26 cellular contexts compared by ENCODE assay signal in the genomic region with DNA sequence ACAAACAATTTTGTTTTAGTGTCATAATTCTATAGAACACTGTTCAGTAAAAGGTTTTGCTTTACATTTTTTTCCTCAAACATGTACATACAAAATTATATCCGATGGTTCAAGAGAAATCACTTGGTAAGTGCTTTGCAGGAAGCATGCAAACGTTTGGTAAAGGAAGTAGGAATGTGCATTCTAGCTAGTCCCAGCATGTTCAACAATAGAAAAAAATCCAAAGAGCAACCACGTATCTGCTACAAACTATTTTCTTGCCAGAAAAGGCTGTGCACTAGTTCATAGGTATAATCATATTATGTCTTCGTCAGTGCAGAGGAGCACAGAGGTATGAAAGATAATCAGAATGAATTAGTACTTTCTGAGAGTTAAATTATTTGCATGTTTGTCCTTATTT.
"Had no signal": no experiment of that assay in that cellular context is flagged by ENCODE, and none has a peak within 500 bp of the region (broad histone marks: within the 10 kb centered on the region; RNA-seq: fewer than 3 reads in every experiment).

No MANE protein-coding gene starts in this region.

- ATAC-seq: T-cell had no signal

- H3K27me3 ChIP-seq: brain microvascular endothelial cell had no signal

- H3K27ac Mint-ChIP-seq: activated B cell treated with CpG ODN at 0.5 μM for 24 hours; activated CD4-positive, alpha-beta memory T cell treated with anti-CD3 and anti-CD28 coated beads for 36 hours; activated CD4-positive, alpha-beta T cell treated with anti-CD3 and anti-CD28 coated beads, Interleukin-2, amount 10 ng/mL, durations not matched to agents 7 days and 5 days; activated naive CD4-positive, alpha-beta T cell treated with anti-CD3 and anti-CD28 coated beads, Interleukin-2, amount 10 ng/mL, durations not matched to agents 7 days and 5 days; activated T-helper 2 cell treated with anti-CD3 and anti-CD28 coated beads, Interferon-gamma antibody, Interleukin-2, Interleukin-4, amounts not matched to agents 10 μg/mL and 5 μg/mL and 100 μg/mL, durations not matched to agents 14 hours and 24 hours and 36 hours; T-cell had no signal

- H3K4me3 Mint-ChIP-seq: activated B cell treated with CpG ODN at 0.5 μM for 24 hours; activated CD4-positive, alpha-beta memory T cell treated with anti-CD3 and anti-CD28 coated beads for 36 hours; activated CD4-positive, alpha-beta T cell treated with anti-CD3 and anti-CD28 coated beads, Interleukin-2, amount 10 ng/mL, durations not matched to agents 7 days and 5 days; activated naive CD4-positive, alpha-beta T cell treated with anti-CD3 and anti-CD28 coated beads, Interleukin-2, amount 10 ng/mL, durations not matched to agents 7 days and 5 days; T-cell had no signal

- FAIRE-seq: TTC549 had no signal

- H3K9me3 Mint-ChIP-seq: activated B cell treated with CpG ODN at 0.5 μM for 24 hours; activated CD4-positive, alpha-beta memory T cell treated with anti-CD3 and anti-CD28 coated beads for 36 hours; activated CD4-positive, alpha-beta T cell treated with anti-CD3 and anti-CD28 coated beads, Interleukin-2, amount 10 ng/mL, durations not matched to agents 7 days and 5 days; activated naive CD4-positive, alpha-beta T cell treated with anti-CD3 and anti-CD28 coated beads, Interleukin-2, amount 10 ng/mL, durations not matched to agents 7 days and 5 days; activated T-helper 2 cell treated with anti-CD3 and anti-CD28 coated beads, Interferon-gamma antibody, Interleukin-2, Interleukin-4, amounts not matched to agents 10 μg/mL and 5 μg/mL and 100 μg/mL, durations not matched to agents 14 hours and 24 hours and 36 hours; T-cell had no signal

- H3K27me3 Mint-ChIP-seq: activated B cell treated with CpG ODN at 0.5 μM for 24 hours; activated CD4-positive, alpha-beta memory T cell treated with anti-CD3 and anti-CD28 coated beads for 36 hours; activated CD4-positive, alpha-beta T cell treated with anti-CD3 and anti-CD28 coated beads, Interleukin-2, amount 10 ng/mL, durations not matched to agents 7 days and 5 days; activated naive CD4-positive, alpha-beta T cell treated with anti-CD3 and anti-CD28 coated beads, Interleukin-2, amount 10 ng/mL, durations not matched to agents 7 days and 5 days; T-cell had no signal

- H3K27ac ChIP-seq: brain microvascular endothelial cell had no signal

- DNase-seq: activated B cell treated with CpG ODN at 0.5 μM for 24 hours; activated CD4-positive, alpha-beta memory T cell treated with anti-CD3 and anti-CD28 coated beads for 36 hours; activated CD4-positive, alpha-beta T cell treated with anti-CD3 and anti-CD28 coated beads for 1 hour; activated CD4-positive, alpha-beta T cell treated with anti-CD3 and anti-CD28 coated beads, Interleukin-2, amount 10 ng/mL, durations not matched to agents 7 days and 5 days; activated CD8-positive, alpha-beta memory T cell treated with anti-CD3 and anti-CD28 coated beads for 24 hours; activated gamma-delta T cell treated with Interleukin-2 at 50 U/mL for 16 hours; activated naive CD4-positive, alpha-beta T cell treated with anti-CD3 and anti-CD28 coated beads, Interleukin-2, amount 10 ng/mL, durations not matched to agents 7 days and 5 days; activated T-cell treated with anti-CD3 and anti-CD28 coated beads, Interleukin-2, amount 50 U/mL, for 48 hours; brain microvascular endothelial cell; caudate nucleus; MM.1S; NCI-H1105; NCI-H1436; NCI-H1694 treated with DMSO at 0.1 percent for 48 hours; NCI-H2029 treated with DMSO at 0.1 percent for 48 hours; NCI-H345; NCI-H510A; NCI-H526 treated with DMSO at 0.1 percent for 48 hours; NCI-H82; NK-92 treated with Interleukin-12 subunit alpha and Interleukin-12 subunit beta, amount 100 ng/mL, for 24 hours; SIG-M5; T-cell; T-helper 2 cell; T1000 had no signal
